8 cellular contexts compared by ENCODE assay signal in the genomic region with DNA sequence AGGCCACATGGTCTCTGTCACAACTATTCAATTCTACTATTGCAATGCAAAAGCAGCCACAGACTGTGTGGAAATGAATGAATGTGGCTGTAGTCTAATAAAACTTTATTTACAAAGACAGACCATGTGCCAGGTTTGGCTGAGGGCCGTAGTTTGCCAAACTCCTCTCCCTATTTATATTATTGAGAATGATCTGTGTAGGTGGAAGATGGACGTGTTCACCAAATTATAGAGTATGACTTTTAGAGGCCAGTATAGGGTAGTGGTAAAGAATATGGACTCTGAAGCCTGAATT.
"Had no signal": no experiment of that assay in that cellular context is flagged by ENCODE, and none has a peak within 500 bp of the region (broad histone marks: within the 10 kb centered on the region; RNA-seq: fewer than 3 reads in every experiment).

No MANE protein-coding gene starts in this region.

- DNase-seq: IMR-90, Karpas-422, KBM-7, KG1 had no signal

- H3K27ac Mint-ChIP-seq: IgD-negative memory B cell had no signal

- H3K9ac ChIP-seq: KMS-11 had no signal

- H3K4me2 ChIP-seq: KMS-11 had no signal

- FAIRE-seq: HTR-8/SVneo had no signal

- H3K4me3 Mint-ChIP-seq: IgD-negative memory B cell had no signal

- H3K9me3 Mint-ChIP-seq: IgD-negative memory B cell had no signal

- H3K27ac ChIP-seq: HL-60, KMS-11 had no signal
